1 cellular context compared by ENCODE assay signal in the genomic region with DNA sequence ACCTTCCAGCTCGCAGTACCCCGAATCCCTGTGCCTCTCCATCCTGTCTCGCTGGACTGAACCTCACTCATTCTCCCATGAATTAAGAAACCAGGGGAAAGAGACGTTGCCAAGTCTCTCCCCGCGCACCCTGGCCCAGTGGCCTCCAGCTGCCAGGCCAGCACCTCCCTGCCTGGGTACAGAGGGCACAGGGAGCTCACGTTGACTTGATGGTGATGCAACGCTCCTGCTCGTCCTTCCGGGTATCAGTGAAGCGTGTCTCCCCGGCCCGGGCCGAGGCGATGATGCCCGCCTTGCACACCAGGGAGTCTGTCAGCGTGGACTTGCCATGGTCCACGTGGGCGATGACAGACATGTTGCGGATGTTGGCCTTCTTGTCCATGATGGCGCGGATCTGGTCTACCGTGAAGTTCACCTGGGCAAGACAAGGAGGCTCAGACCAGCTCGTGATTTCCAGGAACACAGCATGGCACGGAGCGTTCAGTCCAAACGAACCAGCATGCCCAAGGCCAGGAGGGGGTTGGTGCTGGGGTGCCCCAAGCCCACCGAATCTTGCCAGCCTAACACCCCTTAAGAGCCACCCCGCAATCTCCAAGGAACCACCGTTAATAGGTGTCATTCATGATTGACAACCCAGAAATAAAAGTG.
A peak's percentile ranks its signal among the peaks of the same experiment; 100 is the strongest.
TF ChIP-seq lines count a peak whose summit lies in the region.

No MANE protein-coding gene starts in this region.

TF ChIP-seq in HepG2, 621 proteins besides CTCF, POLR2A, EP300 and RAD21 (continued from another document and continues in another):
- TF ChIP-seq TCF7 (IDR thresholded peaks at IDR 0.05; ENCODE audit: low read depth), result no peak
- TF ChIP-seq ELF4 (CRISPR knock-in tag; IDR thresholded peaks at IDR 0.05; ENCODE audit: borderline replicate concordance), result no peak
- TF ChIP-seq, protein P1, sequence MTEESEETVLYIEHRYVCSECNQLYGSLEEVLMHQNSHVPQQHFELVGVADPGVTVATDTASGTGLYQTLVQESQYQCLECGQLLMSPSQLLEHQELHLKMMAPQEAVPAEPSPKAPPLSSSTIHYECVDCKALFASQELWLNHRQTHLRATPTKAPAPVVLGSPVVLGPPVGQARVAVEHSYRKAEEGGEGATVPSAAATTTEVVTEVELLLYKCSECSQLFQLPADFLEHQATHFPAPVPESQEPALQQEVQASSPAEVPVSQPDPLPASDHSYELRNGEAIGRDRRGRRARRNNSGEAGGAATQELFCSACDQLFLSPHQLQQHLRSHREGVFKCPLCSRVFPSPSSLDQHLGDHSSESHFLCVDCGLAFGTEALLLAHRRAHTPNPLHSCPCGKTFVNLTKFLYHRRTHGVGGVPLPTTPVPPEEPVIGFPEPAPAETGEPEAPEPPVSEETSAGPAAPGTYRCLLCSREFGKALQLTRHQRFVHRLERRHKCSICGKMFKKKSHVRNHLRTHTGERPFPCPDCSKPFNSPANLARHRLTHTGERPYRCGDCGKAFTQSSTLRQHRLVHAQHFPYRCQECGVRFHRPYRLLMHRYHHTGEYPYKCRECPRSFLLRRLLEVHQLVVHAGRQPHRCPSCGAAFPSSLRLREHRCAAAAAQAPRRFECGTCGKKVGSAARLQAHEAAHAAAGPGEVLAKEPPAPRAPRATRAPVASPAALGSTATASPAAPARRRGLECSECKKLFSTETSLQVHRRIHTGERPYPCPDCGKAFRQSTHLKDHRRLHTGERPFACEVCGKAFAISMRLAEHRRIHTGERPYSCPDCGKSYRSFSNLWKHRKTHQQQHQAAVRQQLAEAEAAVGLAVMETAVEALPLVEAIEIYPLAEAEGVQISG (CRISPR knock-in tag; IDR thresholded peaks at IDR 0.05), result no peak
- TF ChIP-seq NAIF1 (CRISPR knock-in tag; IDR thresholded peaks at IDR 0.05; ENCODE audit: borderline replicate concordance), result 0 out of 2 replicates have a peak, but pooled peaks have one; percentile 28
- no peak for TF ChIP-seq TCF7L2 (IDR thresholded peaks at IDR 0.05; ENCODE audit: low read depth, low read length)
- TF ChIP-seq ZFP62 (CRISPR knock-in tag; IDR thresholded peaks at IDR 0.05), result no peak
- no peak for TF ChIP-seq ZNF350 (CRISPR knock-in tag; IDR thresholded peaks at IDR 0.05; ENCODE audit: borderline replicate concordance, low read depth)
- no peak for TF ChIP-seq ARHGAP35 (CRISPR knock-in tag; IDR thresholded peaks at IDR 0.05; ENCODE audit: borderline replicate concordance)
- no peak for TF ChIP-seq YEATS2 (CRISPR knock-in tag; IDR thresholded peaks at IDR 0.05; ENCODE audit: borderline replicate concordance)
- TF ChIP-seq FOXJ3 (CRISPR knock-in tag; IDR thresholded peaks at IDR 0.05; ENCODE audit: borderline replicate concordance), result no peak
- no peak for TF ChIP-seq MED13 (CRISPR knock-in tag; IDR thresholded peaks at IDR 0.05)
- no peak for TF ChIP-seq ZNF782 (CRISPR knock-in tag; IDR thresholded peaks at IDR 0.05; ENCODE audit: borderline replicate concordance)
- TF ChIP-seq, protein P2, sequence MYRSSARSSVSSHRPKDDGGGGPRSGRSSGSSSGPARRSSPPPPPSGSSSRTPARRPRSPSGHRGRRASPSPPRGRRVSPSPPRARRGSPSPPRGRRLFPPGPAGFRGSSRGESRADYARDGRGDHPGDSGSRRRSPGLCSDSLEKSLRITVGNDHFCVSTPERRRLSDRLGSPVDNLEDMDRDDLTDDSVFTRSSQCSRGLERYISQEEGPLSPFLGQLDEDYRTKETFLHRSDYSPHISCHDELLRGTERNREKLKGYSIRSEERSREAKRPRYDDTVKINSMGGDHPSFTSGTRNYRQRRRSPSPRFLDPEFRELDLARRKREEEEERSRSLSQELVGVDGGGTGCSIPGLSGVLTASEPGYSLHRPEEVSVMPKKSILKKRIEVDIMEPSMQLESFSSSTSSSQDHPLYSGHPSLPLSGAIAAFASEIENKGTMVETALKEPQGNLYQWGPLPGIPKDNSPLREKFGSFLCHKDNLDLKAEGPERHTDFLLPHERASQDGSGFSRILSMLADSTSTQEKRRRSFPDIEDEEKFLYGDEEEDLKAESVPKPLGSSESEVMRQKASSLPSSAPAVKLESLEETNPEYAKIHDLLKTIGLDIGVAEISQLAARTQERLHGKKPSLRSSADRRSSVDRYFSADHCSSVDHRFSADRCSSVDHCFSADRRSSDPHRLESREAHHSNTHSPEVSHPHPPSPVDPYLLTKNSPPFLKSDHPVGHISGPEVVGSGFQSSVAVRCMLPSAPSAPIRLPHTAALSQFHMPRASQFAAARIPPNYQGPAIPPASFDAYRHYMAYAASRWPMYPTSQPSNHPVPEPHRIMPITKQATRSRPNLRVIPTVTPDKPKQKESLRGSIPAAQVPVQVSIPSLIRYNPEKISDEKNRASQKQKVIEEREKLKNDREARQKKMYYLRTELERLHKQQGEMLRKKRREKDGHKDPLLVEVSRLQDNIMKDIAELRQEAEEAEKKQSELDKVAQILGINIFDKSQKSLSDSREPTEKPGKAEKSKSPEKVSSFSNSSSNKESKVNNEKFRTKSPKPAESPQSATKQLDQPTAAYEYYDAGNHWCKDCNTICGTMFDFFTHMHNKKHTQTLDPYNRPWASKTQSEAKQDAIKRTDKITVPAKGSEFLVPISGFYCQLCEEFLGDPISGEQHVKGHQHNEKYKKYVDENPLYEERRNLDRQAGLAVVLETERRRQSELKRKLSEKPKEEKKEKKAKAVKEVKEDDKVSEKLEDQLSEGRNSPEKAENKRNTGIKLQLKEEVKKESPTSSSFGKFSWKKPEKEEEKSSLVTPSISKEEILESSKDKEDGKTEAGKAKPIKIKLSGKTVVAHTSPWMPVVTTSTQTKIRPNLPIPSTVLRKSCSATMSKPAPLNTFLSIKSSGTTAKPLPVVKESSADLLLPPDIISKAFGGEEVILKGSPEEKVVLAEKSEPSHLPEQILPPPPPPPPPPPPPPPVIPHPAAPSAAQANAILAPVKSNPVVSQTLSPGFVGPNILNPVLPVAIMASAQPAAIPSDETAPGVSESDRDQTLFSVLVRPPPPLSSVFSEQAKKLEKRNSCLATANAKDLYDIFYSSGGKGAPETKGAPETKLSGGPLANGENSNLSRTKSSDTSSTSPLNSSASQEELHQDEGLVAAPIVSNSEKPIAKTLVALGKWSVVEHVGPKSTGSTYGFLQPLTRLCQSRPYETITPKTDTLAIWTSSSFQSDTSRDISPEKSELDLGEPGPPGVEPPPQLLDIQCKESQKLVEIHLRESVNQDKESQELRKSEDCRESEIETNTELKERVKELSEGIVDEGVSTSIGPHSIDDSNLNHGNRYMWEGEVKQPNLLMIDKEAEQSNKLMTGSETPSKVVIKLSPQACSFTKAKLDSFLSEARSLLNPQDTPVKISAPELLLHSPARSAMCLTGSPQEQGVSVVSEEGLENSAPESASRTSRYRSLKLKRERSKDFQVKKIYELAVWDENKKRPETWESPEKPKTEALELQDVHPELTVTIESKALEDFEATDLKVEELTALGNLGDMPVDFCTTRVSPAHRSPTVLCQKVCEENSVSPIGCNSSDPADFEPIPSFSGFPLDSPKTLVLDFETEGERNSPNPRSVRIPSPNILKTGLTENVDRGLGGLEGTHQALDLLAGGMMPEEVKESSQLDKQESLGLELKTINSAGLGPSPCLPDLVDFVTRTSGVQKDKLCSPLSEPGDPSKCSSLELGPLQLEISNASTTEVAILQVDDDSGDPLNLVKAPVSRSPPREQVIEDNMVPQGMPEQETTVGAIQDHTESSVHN (CRISPR knock-in tag; IDR thresholded peaks at IDR 0.05), result no peak
- TF ChIP-seq NFKB2 (CRISPR knock-in tag; IDR thresholded peaks at IDR 0.05; ENCODE audit: borderline replicate concordance), result no peak
- no peak for TF ChIP-seq RFX3 (CRISPR knock-in tag; IDR thresholded peaks at IDR 0.05)
- no peak for TF ChIP-seq SRSF9 (IDR thresholded peaks at IDR 0.05; ENCODE audit: borderline replicate concordance, insufficient read depth, low read depth, low read length, poor library complexity, severe bottlenecking)
- no peak for TF ChIP-seq ZNF12 (CRISPR knock-in tag; IDR thresholded peaks at IDR 0.05)
- 0 out of 2 replicates have a peak, but pooled peaks have one; percentile 31 for TF ChIP-seq KAT7 (CRISPR knock-in tag; IDR thresholded peaks at IDR 0.05; ENCODE audit: borderline replicate concordance)
- TF ChIP-seq ZNF7 (CRISPR knock-in tag; IDR thresholded peaks at IDR 0.05), result no peak
- no peak for TF ChIP-seq TEAD3 (CRISPR knock-in tag; optimal IDR thresholded peaks at IDR 0.05; ENCODE audit: borderline replicate concordance)
- peak; percentile 75 for TF ChIP-seq CEBPG (CRISPR knock-in tag; IDR thresholded peaks at IDR 0.05)
- TF ChIP-seq ZNF564 (CRISPR knock-in tag; IDR thresholded peaks at IDR 0.05), result no peak
- peak; percentile 32; the same call in 1 of the 2 replicates for TF ChIP-seq NR2C2 (CRISPR knock-in tag; IDR thresholded peaks at IDR 0.05; ENCODE audit: borderline replicate concordance)
- TF ChIP-seq, protein P3, sequence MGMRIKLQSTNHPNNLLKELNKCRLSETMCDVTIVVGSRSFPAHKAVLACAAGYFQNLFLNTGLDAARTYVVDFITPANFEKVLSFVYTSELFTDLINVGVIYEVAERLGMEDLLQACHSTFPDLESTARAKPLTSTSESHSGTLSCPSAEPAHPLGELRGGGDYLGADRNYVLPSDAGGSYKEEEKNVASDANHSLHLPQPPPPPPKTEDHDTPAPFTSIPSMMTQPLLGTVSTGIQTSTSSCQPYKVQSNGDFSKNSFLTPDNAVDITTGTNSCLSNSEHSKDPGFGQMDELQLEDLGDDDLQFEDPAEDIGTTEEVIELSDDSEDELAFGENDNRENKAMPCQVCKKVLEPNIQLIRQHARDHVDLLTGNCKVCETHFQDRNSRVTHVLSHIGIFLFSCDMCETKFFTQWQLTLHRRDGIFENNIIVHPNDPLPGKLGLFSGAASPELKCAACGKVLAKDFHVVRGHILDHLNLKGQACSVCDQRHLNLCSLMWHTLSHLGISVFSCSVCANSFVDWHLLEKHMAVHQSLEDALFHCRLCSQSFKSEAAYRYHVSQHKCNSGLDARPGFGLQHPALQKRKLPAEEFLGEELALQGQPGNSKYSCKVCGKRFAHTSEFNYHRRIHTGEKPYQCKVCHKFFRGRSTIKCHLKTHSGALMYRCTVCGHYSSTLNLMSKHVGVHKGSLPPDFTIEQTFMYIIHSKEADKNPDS (CRISPR knock-in tag; IDR thresholded peaks at IDR 0.05), result no peak
- TF ChIP-seq, protein P4, sequence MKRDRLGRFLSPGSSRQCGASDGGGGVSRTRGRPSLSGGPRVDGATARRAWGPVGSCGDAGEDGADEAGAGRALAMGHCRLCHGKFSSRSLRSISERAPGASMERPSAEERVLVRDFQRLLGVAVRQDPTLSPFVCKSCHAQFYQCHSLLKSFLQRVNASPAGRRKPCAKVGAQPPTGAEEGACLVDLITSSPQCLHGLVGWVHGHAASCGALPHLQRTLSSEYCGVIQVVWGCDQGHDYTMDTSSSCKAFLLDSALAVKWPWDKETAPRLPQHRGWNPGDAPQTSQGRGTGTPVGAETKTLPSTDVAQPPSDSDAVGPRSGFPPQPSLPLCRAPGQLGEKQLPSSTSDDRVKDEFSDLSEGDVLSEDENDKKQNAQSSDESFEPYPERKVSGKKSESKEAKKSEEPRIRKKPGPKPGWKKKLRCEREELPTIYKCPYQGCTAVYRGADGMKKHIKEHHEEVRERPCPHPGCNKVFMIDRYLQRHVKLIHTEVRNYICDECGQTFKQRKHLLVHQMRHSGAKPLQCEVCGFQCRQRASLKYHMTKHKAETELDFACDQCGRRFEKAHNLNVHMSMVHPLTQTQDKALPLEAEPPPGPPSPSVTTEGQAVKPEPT (CRISPR knock-in tag; IDR thresholded peaks at IDR 0.05; ENCODE audit: low read depth), result no peak
- TF ChIP-seq ZNF224 (CRISPR knock-in tag; IDR thresholded peaks at IDR 0.05), result no peak
- TF ChIP-seq, protein P5, sequence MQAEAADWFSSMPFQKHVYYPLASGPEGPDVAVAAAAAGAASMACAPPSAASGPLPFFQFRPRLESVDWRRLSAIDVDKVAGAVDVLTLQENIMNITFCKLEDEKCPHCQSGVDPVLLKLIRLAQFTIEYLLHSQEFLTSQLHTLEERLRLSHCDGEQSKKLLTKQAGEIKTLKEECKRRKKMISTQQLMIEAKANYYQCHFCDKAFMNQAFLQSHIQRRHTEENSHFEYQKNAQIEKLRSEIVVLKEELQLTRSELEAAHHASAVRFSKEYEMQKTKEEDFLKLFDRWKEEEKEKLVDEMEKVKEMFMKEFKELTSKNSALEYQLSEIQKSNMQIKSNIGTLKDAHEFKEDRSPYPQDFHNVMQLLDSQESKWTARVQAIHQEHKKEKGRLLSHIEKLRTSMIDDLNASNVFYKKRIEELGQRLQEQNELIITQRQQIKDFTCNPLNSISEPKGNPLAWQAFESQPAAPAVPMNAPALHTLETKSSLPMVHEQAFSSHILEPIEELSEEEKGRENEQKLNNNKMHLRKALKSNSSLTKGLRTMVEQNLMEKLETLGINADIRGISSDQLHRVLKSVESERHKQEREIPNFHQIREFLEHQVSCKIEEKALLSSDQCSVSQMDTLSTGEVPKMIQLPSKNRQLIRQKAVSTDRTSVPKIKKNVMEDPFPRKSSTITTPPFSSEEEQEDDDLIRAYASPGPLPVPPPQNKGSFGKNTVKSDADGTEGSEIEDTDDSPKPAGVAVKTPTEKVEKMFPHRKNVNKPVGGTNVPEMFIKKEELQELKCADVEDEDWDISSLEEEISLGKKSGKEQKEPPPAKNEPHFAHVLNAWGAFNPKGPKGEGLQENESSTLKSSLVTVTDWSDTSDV (CRISPR knock-in tag; IDR thresholded peaks at IDR 0.05), result no peak; the same call in 1 of the 2 replicates
- TF ChIP-seq SKI (IDR thresholded peaks at IDR 0.05; ENCODE audit: partially characterized antibody), result no peak
- TF ChIP-seq, protein P6, sequence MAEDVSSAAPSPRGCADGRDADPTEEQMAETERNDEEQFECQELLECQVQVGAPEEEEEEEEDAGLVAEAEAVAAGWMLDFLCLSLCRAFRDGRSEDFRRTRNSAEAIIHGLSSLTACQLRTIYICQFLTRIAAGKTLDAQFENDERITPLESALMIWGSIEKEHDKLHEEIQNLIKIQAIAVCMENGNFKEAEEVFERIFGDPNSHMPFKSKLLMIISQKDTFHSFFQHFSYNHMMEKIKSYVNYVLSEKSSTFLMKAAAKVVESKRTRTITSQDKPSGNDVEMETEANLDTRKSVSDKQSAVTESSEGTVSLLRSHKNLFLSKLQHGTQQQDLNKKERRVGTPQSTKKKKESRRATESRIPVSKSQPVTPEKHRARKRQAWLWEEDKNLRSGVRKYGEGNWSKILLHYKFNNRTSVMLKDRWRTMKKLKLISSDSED (CRISPR knock-in tag; IDR thresholded peaks at IDR 0.05), result no peak
- no peak for TF ChIP-seq ZFP36L1 (CRISPR knock-in tag; IDR thresholded peaks at IDR 0.05)
- TF ChIP-seq, protein P7, sequence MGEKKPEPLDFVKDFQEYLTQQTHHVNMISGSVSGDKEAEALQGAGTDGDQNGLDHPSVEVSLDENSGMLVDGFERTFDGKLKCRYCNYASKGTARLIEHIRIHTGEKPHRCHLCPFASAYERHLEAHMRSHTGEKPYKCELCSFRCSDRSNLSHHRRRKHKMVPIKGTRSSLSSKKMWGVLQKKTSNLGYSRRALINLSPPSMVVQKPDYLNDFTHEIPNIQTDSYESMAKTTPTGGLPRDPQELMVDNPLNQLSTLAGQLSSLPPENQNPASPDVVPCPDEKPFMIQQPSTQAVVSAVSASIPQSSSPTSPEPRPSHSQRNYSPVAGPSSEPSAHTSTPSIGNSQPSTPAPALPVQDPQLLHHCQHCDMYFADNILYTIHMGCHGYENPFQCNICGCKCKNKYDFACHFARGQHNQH (CRISPR knock-in tag; IDR thresholded peaks at IDR 0.05), result no peak
- TF ChIP-seq SNRNP70 (IDR thresholded peaks at IDR 0.05; ENCODE audit: low read depth, low read length), result no peak
- no peak for TF ChIP-seq HMG20A (CRISPR knock-in tag; IDR thresholded peaks at IDR 0.05; ENCODE audit: borderline replicate concordance)
